ENCODE assay signal across 8 cellular contexts in the genomic region with DNA sequence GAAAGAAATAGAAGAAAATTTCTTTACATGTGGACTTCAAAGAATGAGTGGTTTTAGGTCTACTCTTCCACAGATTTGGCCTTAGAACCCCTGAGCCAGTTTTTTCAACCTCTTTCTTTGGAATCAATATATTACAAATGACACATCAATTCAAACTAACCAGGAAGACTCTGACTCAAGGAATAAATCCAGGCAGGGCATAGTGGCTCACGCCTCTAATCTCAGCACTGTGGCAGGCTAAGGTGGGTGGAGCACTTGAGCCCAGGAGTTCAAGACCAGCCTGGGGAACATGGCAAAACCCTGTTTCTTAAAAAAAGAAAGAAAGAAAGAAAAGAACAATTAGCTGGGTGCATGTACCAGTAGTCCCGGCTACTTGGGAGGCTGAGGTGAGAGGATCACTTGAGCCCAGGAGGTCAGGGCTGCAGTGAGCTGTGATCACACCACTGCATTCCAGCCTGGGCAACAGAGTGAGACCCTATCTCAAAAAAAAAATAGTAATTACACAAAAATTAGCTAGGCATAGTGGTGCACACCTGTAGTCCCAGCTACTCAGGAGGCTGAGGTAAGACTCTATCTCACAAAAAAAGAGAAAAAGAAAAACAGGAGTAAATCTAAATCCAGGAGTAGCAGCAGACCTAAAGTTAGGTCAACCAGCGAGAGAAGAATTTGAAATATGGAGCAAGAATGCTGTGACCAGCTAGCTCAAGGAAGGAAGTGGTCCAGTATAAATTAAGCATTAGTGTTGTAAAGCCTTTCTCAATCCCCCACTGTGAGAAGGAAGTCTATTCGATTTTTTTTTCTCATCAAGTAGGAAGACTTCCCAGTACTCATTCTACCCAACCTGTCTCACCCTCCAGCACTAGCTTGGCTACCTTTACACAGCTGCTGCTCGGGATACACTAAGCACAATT. TPM values are rescaled to one million over a fixed set of nuclear protein-coding genes. Genes with fewer than 3 reads are reported as not detected.
A peak's percentile ranks its signal among the peaks of the same experiment; 100 is the strongest.
DNase-seq lines count a peak whose midpoint lies in the region; ATAC-seq and TF ChIP-seq lines count a peak whose summit lies in the region.

No MANE protein-coding gene starts in this region.

- peak overlapping the region; percentile 27 for H3K4me3 Mint-ChIP-seq in T-helper 1 cell treated with Interleukin-12 subunit alpha and Interleukin-12 subunit beta and Interleukin-4 antibody, amounts not matched to agents 30 μg/mL and 1 μg/mL, for 36 hours

- H3K9me3 ChIP-seq in adrenal gland (replicated peaks in 1 of 3), result no peaks in the 10 kb centered on the region
- no peaks in the 10 kb centered on the region for H3K9me3 ChIP-seq in testis

- peaks cover 63% of the 10 kb centered on the region for H3K27me3 Mint-ChIP-seq in T-helper 1 cell treated with Interleukin-12 subunit alpha and Interleukin-12 subunit beta and Interleukin-4 antibody, amounts not matched to agents 30 μg/mL and 1 μg/mL, for 36 hours (ENCODE audit: low read depth)

- peaks cover 7% of the 10 kb centered on the region for H3K36me3 Mint-ChIP-seq in T-helper 1 cell treated with Interleukin-12 subunit alpha and Interleukin-12 subunit beta and Interleukin-4 antibody, amounts not matched to agents 30 μg/mL and 1 μg/mL, for 36 hours (ENCODE audit: low read depth)

- intact Hi-C loops in adrenal gland (cut with DNase I) (loop anchor here (5.0 kb wide), 2 partner anchors 124 to 134 kb away; no protein-coding TSS in a partner anchor), left colon (cut with DNase I, micrococcal nuclease) (loop anchor here in 1 of 2 donors (5.0 kb wide), 1 partner anchor 119 kb away; no protein-coding TSS in a partner anchor), testis (cut with DNase I; ENCODE audit: low total_unique reads) (loop anchor here (5.0 kb wide), 1 partner anchor 114 kb away; a partner anchor contains a TSS)

- no peak for TF ChIP-seq CTCF in adrenal gland (IDR thresholded peaks at IDR 0.05)
- no peak for TF ChIP-seq CTCF in testis (IDR thresholded peaks at IDR 0.05)

- H3K4me1 ChIP-seq in adrenal gland (replicated peaks in 1 of 2) (peaks cover 25 to 76% of the 10 kb centered on the region in 2 donors), testis (peaks cover 56% of the 10 kb centered on the region)

- H3K27ac Mint-ChIP-seq in T-helper 1 cell treated with Interleukin-12 subunit alpha and Interleukin-12 subunit beta and Interleukin-4 antibody, amounts not matched to agents 30 μg/mL and 1 μg/mL, for 36 hours, result no peak overlapping the region

- WGBS in adrenal gland, 4 donors, result 56 to 61% (median 59%) methylated on average over 5 of the region's 5 CpGs
- WGBS in testis, 2 donors, result 32 to 37% methylated on average over 5 of the region's 5 CpGs

- H3K36me3 ChIP-seq in adrenal gland (replicated peaks in 1 of 2) (no peaks in the 10 kb centered on the region), testis (ENCODE audit: low read depth, missing control alignments) (no peaks in the 10 kb centered on the region)

- peak; percentile 21 for ATAC-seq in left colon

- H3K4me1 Mint-ChIP-seq in T-helper 1 cell treated with Interleukin-12 subunit alpha and Interleukin-12 subunit beta and Interleukin-4 antibody, amounts not matched to agents 30 μg/mL and 1 μg/mL, for 36 hours (ENCODE audit: low read depth), result peaks cover 14% of the 10 kb centered on the region

- no peak for DNase-seq in T-helper 1 cell
- DNase-seq in adrenal gland, result peak in 2 of 7 donors; percentile 17 to 39
- peak in 1 of 2 donors; percentile 26 for DNase-seq in left colon
- no peak for DNase-seq in testis
- no peak for DNase-seq in GOT3 (lab: John Stamatoyannopoulos, UW)
- no peak for DNase-seq in cortex of kidney (lab: John Stamatoyannopoulos, UW)
- no peak for DNase-seq in NCI-H748 (lab: John Stamatoyannopoulos, UW; ENCODE audit: unreplicated experiment)

- H3K4me3 ChIP-seq in adrenal gland (peak overlapping the region in 1 of 4 donors; percentile 84), testis (peak overlapping the region; percentile 68 to 91)

- no peak for TF ChIP-seq POLR2A in adrenal gland (IDR thresholded peaks at IDR 0.05)
- no peak for TF ChIP-seq POLR2A in testis (IDR thresholded peaks at IDR 0.05)

- no peaks in the 10 kb centered on the region for H3K9me3 Mint-ChIP-seq in T-helper 1 cell treated with Interleukin-12 subunit alpha and Interleukin-12 subunit beta and Interleukin-4 antibody, amounts not matched to agents 30 μg/mL and 1 μg/mL, for 36 hours

- peak overlapping the region in 3 of 5 donors; percentile 10 to 45 (median 12) for H3K27ac ChIP-seq in adrenal gland
- H3K27ac ChIP-seq in testis, result peak overlapping the region; percentile 75 to 82

- H3K27me3 ChIP-seq in adrenal gland, result no peaks in the 10 kb centered on the region
- H3K27me3 ChIP-seq in testis, result no peaks in the 10 kb centered on the region

RNA-seq across cellular contexts. Expression of a gene that starts 1.9 kb away (rescaled TPM):
- total RNA-seq in adrenal gland, result 10 to 100 TPM; 27.3 to 56.8 (median 42.2) TPM
- polyA plus RNA-seq in adrenal gland, result 10 to 100 TPM; 13.4 to 14.6 (median 14.2) TPM
- 100 to 1,000 TPM; 123 to 124 TPM for total RNA-seq in left colon
- 100 to 1,000 TPM; 174 to 212 TPM for total RNA-seq in testis
- 110 TPM for polyA plus RNA-seq in testis (ENCODE audit: insufficient read depth, low read depth, low replicate concordance)

RNA-seq across cellular contexts. Expression of a gene that starts 30.4 kb away (rescaled TPM):
- total RNA-seq in adrenal gland (100 to 1,000 TPM in 1 of 8 donors, 10 to 100 TPM in 7; 22.8 to 142 (median 63.4) TPM), left colon (10 to 100 TPM; 76.3 to 92.1 TPM), testis (10 to 100 TPM; 30.9 to 56.9 TPM)
- polyA plus RNA-seq in adrenal gland (100 to 1,000 TPM in 1 of 3 donors, 10 to 100 TPM in 2; 26.3 to 108 (median 40.1) TPM), testis (ENCODE audit: insufficient read depth, low read depth, low replicate concordance) (72.0 TPM)
